ENCODE assay signal across 1 cellular context in genomic region chr3:53891500-53892334, GRCh38.
TF ChIP-seq lines count a peak whose summit lies in the region.

Gene SELENOK, minus strand, starts transcription at chr3:53891859.

TF ChIP-seq in K562, 482 proteins besides CTCF, POLR2A, EP300 and RAD21 (continued from another document):
- peak in 2 of 3 experiments; percentile 51 to 89; a peak in 3 of 6 replicates for TF ChIP-seq ZBTB11 (CRISPR knock-in tag; IDR thresholded peaks at IDR 0.05)
- peak; percentile 74 for TF ChIP-seq ATF7 (IDR thresholded peaks at IDR 0.05)
- no peak for TF ChIP-seq MXI1 (IDR thresholded peaks at IDR 0.05; ENCODE audit: low read depth, low read length)
- TF ChIP-seq FOXA3 (CRISPR knock-in tag; conservative IDR thresholded peaks at IDR 0.05 in 1 of 2, IDR thresholded peaks at IDR 0.05 in 1 of 2), result no peak
- no peak for TF ChIP-seq SMARCE1 (IDR thresholded peaks at IDR 0.05)
- TF ChIP-seq SUPT5H (IDR thresholded peaks at IDR 0.05), result peak; percentile 86
- TF ChIP-seq POLR2H (tag; IDR thresholded peaks at IDR 0.05; ENCODE audit: low read depth), result peak; percentile 84
- 0 out of 2 replicates have a peak, but pooled peaks have one; percentile 53 for TF ChIP-seq GTF2E2 (tag; IDR thresholded peaks at IDR 0.05)
- peak; percentile 64 to 73; a peak in 2 of 4 replicates for TF ChIP-seq FOXK2 (conservative IDR thresholded peaks at IDR 0.05 in 1 of 2, IDR thresholded peaks at IDR 0.05 in 1 of 2; ENCODE audit: low read depth in 2 of 2)
- TF ChIP-seq TBP (optimal IDR thresholded peaks at IDR 0.05; ENCODE audit: low read depth, low read length), result peak; percentile 60
- peak; percentile 43; the same call in 1 of the 2 replicates for TF ChIP-seq CC2D1A (IDR thresholded peaks at IDR 0.05)
- TF ChIP-seq CXXC5 (CRISPR knock-in tag; IDR thresholded peaks at IDR 0.05), result peak; percentile 85
- TF ChIP-seq MAFF (IDR thresholded peaks at IDR 0.05; ENCODE audit: low read length), result peak; percentile 62
- TF ChIP-seq ATF3 (IDR thresholded peaks at IDR 0.05), result peak; percentile 26
- no peak for TF ChIP-seq ATF3 (CRISPR knock-in tag; conservative IDR thresholded peaks at IDR 0.05)
- TF ChIP-seq SREBF1 (IDR thresholded peaks at IDR 0.05; ENCODE audit: borderline replicate concordance, low read depth, low read length), result no peak
- no peak for TF ChIP-seq COPS2 (conservative IDR thresholded peaks at IDR 0.05)
- peak; percentile 94 for TF ChIP-seq GABPB1 (CRISPR knock-in tag; IDR thresholded peaks at IDR 0.05)
- no peak; a peak in 1 of 3 replicates for TF ChIP-seq CBX3 (IDR thresholded peaks at IDR 0.05; ENCODE audit: borderline replicate concordance in 1 of 2, low read length in 2 of 2)
TF ChIP-seq in K562: peak in this region for 82.
